In the genomic region with DNA sequence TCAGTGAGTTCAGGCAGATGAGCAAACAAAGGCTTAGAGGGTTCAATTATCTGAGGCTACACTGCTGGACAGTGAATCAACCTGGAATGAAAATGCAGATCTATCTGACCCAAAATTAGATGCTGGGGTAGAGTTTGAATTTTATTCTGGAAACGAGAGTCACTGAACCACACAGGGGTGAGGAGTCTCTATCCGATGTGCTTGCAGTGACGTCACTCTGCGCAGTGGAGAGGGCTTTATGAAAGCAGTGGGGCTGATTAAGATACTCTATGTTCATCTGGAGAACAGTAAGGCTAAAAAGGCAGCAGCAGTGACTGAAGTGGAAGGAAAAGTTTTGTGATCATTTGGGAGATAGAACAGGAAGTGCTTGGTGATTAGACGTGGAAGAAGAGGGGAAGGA, we compare ENCODE assay signal across 5 cellular contexts. TPM values are rescaled to one million over a fixed set of nuclear protein-coding genes. Genes with fewer than 3 reads are reported as not detected.
"Had no signal": no experiment of that assay in that cellular context is flagged by ENCODE, and none has a peak within 500 bp of the region (broad histone marks: within the 10 kb centered on the region; RNA-seq: fewer than 3 reads in every experiment).

No MANE protein-coding gene starts in this region.

RNA-seq across cellular contexts. Expression of a gene that starts 1.3 kb away (rescaled TPM):
- total RNA-seq: H1, H9, HT-29, IMR-90 had no signal
- polyA plus RNA-seq: IMR-90 had no signal

RNA-seq across cellular contexts. Expression of a gene that starts 44.5 kb away (rescaled TPM):
- total RNA-seq: GM23338, H9, HT-29, IMR-90 had no signal
- polyA plus RNA-seq: IMR-90 had no signal
